In the genomic region with DNA sequence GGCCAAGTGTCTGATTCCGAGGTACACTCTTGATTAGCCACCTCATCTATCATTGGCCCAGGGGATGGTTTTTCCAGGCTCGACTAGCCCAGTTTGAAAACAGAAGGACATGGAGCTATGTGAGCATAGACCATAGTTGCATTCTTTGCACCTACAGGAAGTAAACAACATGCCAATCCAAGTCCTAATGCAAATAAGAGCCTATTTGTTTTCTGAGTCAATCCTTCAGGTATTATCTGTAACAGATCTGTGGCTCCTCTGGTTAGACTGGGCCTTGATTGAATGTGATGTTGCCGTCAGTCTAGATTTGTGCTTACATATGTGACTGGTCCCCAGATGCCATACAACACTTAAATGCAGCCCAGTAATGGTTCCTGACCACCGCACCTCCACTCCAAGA, we compare ENCODE assay signal across 1 cellular context.
TF ChIP-seq lines count a peak whose summit lies in the region.

No MANE protein-coding gene starts in this region.

TF ChIP-seq in HepG2, 621 proteins besides CTCF, POLR2A, EP300 and RAD21 (continued from another document and continues in another):
- TF ChIP-seq, protein P1, sequence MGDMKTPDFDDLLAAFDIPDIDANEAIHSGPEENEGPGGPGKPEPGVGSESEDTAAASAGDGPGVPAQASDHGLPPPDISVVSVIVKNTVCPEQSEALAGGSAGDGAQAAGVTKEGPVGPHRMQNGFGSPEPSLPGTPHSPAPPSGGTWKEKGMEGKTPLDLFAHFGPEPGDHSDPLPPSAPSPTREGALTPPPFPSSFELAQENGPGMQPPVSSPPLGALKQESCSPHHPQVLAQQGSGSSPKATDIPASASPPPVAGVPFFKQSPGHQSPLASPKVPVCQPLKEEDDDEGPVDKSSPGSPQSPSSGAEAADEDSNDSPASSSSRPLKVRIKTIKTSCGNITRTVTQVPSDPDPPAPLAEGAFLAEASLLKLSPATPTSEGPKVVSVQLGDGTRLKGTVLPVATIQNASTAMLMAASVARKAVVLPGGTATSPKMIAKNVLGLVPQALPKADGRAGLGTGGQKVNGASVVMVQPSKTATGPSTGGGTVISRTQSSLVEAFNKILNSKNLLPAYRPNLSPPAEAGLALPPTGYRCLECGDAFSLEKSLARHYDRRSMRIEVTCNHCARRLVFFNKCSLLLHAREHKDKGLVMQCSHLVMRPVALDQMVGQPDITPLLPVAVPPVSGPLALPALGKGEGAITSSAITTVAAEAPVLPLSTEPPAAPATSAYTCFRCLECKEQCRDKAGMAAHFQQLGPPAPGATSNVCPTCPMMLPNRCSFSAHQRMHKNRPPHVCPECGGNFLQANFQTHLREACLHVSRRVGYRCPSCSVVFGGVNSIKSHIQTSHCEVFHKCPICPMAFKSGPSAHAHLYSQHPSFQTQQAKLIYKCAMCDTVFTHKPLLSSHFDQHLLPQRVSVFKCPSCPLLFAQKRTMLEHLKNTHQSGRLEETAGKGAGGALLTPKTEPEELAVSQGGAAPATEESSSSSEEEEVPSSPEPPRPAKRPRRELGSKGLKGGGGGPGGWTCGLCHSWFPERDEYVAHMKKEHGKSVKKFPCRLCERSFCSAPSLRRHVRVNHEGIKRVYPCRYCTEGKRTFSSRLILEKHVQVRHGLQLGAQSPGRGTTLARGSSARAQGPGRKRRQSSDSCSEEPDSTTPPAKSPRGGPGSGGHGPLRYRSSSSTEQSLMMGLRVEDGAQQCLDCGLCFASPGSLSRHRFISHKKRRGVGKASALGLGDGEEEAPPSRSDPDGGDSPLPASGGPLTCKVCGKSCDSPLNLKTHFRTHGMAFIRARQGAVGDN (CRISPR knock-in tag; IDR thresholded peaks at IDR 0.05) = no peak
- TF ChIP-seq, protein P2, sequence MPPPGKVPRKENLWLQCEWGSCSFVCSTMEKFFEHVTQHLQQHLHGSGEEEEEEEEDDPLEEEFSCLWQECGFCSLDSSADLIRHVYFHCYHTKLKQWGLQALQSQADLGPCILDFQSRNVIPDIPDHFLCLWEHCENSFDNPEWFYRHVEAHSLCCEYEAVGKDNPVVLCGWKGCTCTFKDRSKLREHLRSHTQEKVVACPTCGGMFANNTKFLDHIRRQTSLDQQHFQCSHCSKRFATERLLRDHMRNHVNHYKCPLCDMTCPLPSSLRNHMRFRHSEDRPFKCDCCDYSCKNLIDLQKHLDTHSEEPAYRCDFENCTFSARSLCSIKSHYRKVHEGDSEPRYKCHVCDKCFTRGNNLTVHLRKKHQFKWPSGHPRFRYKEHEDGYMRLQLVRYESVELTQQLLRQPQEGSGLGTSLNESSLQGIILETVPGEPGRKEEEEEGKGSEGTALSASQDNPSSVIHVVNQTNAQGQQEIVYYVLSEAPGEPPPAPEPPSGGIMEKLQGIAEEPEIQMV (CRISPR knock-in tag; IDR thresholded peaks at IDR 0.05; ENCODE audit: low read depth) = no peak
- TF ChIP-seq ZNF782 (CRISPR knock-in tag; IDR thresholded peaks at IDR 0.05; ENCODE audit: borderline replicate concordance) (no peak), MXI1 (IDR thresholded peaks at IDR 0.05; ENCODE audit: borderline replicate concordance, low read depth, low read length) (peak; percentile 15; the same call in 1 of the 3 replicates), SALL1 (CRISPR knock-in tag; IDR thresholded peaks at IDR 0.05) (peak; percentile 51; the same call in 1 of the 2 replicates), ZNF614 (CRISPR knock-in tag; IDR thresholded peaks at IDR 0.05; ENCODE audit: borderline replicate concordance) (peak; percentile 90), ZFP37 (CRISPR knock-in tag; IDR thresholded peaks at IDR 0.05; ENCODE audit: borderline replicate concordance) (no peak), KDM6A (CRISPR knock-in tag; IDR thresholded peaks at IDR 0.05; ENCODE audit: low read depth) (peak; percentile 53; the same call in 1 of the 2 replicates), MAFG (CRISPR knock-in tag; IDR thresholded peaks at IDR 0.05) (no peak), GZF1 (CRISPR knock-in tag; IDR thresholded peaks at IDR 0.05) (no peak), SOX5 (CRISPR knock-in tag; IDR thresholded peaks at IDR 0.05; ENCODE audit: borderline replicate concordance) (peak; percentile 91; the same call in 1 of the 2 replicates), FOSL2 (CRISPR knock-in tag; IDR thresholded peaks at IDR 0.05) (peak; percentile 96), ZNF747 (CRISPR knock-in tag; IDR thresholded peaks at IDR 0.05; ENCODE audit: borderline replicate concordance) (no peak), MAF1 (CRISPR knock-in tag; IDR thresholded peaks at IDR 0.05; ENCODE audit: borderline replicate concordance) (no peak), TOPORS (CRISPR knock-in tag; IDR thresholded peaks at IDR 0.05) (no peak), ZNF264 (CRISPR knock-in tag; IDR thresholded peaks at IDR 0.05) (no peak), ZNF446 (CRISPR knock-in tag; IDR thresholded peaks at IDR 0.05) (no peak), SIN3B (IDR thresholded peaks at IDR 0.05; ENCODE audit: low read length) (no peak), ZNF263 (CRISPR knock-in tag; IDR thresholded peaks at IDR 0.05) (no peak; the same call in 1 of the 2 replicates), CBX5 (CRISPR knock-in tag; IDR thresholded peaks at IDR 0.05; ENCODE audit: borderline replicate concordance) (no peak; the same call in 1 of the 2 replicates), ZNF121 (CRISPR knock-in tag; IDR thresholded peaks at IDR 0.05) (no peak), MTF1 (CRISPR knock-in tag; IDR thresholded peaks at IDR 0.05) (no peak), SCMH1 (CRISPR knock-in tag; IDR thresholded peaks at IDR 0.05; ENCODE audit: borderline replicate concordance) (no peak), SMC3 (IDR thresholded peaks at IDR 0.05; ENCODE audit: low read length) (no peak; the same call in 1 of the 2 replicates), CHCHD3 (CRISPR knock-in tag; IDR thresholded peaks at IDR 0.05) (no peak), NR2C2 (CRISPR knock-in tag; IDR thresholded peaks at IDR 0.05; ENCODE audit: borderline replicate concordance) (no peak), ZNF234 (CRISPR knock-in tag; conservative IDR thresholded peaks at IDR 0.05) (no peak)
- TF ChIP-seq, protein P3, sequence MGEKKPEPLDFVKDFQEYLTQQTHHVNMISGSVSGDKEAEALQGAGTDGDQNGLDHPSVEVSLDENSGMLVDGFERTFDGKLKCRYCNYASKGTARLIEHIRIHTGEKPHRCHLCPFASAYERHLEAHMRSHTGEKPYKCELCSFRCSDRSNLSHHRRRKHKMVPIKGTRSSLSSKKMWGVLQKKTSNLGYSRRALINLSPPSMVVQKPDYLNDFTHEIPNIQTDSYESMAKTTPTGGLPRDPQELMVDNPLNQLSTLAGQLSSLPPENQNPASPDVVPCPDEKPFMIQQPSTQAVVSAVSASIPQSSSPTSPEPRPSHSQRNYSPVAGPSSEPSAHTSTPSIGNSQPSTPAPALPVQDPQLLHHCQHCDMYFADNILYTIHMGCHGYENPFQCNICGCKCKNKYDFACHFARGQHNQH (CRISPR knock-in tag; IDR thresholded peaks at IDR 0.05) = peak; percentile 65; the same call in 1 of the 2 replicates
- TF ChIP-seq, protein P4, sequence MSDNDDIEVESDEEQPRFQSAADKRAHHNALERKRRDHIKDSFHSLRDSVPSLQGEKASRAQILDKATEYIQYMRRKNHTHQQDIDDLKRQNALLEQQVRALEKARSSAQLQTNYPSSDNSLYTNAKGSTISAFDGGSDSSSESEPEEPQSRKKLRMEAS (IDR thresholded peaks at IDR 0.05) = no peak
- TF ChIP-seq, protein P5, sequence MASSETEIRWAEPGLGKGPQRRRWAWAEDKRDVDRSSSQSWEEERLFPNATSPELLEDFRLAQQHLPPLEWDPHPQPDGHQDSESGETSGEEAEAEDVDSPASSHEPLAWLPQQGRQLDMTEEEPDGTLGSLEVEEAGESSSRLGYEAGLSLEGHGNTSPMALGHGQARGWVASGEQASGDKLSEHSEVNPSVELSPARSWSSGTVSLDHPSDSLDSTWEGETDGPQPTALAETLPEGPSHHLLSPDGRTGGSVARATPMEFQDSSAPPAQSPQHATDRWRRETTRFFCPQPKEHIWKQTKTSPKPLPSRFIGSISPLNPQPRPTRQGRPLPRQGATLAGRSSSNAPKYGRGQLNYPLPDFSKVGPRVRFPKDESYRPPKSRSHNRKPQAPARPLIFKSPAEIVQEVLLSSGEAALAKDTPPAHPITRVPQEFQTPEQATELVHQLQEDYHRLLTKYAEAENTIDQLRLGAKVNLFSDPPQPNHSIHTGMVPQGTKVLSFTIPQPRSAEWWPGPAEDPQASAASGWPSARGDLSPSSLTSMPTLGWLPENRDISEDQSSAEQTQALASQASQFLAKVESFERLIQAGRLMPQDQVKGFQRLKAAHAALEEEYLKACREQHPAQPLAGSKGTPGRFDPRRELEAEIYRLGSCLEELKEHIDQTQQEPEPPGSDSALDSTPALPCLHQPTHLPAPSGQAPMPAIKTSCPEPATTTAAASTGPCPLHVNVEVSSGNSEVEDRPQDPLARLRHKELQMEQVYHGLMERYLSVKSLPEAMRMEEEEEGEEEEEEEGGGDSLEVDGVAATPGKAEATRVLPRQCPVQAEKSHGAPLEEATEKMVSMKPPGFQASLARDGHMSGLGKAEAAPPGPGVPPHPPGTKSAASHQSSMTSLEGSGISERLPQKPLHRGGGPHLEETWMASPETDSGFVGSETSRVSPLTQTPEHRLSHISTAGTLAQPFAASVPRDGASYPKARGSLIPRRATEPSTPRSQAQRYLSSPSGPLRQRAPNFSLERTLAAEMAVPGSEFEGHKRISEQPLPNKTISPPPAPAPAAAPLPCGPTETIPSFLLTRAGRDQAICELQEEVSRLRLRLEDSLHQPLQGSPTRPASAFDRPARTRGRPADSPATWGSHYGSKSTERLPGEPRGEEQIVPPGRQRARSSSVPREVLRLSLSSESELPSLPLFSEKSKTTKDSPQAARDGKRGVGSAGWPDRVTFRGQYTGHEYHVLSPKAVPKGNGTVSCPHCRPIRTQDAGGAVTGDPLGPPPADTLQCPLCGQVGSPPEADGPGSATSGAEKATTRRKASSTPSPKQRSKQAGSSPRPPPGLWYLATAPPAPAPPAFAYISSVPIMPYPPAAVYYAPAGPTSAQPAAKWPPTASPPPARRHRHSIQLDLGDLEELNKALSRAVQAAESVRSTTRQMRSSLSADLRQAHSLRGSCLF (CRISPR knock-in tag; IDR thresholded peaks at IDR 0.05; ENCODE audit: borderline replicate concordance) = no peak
- TF ChIP-seq, protein P6, sequence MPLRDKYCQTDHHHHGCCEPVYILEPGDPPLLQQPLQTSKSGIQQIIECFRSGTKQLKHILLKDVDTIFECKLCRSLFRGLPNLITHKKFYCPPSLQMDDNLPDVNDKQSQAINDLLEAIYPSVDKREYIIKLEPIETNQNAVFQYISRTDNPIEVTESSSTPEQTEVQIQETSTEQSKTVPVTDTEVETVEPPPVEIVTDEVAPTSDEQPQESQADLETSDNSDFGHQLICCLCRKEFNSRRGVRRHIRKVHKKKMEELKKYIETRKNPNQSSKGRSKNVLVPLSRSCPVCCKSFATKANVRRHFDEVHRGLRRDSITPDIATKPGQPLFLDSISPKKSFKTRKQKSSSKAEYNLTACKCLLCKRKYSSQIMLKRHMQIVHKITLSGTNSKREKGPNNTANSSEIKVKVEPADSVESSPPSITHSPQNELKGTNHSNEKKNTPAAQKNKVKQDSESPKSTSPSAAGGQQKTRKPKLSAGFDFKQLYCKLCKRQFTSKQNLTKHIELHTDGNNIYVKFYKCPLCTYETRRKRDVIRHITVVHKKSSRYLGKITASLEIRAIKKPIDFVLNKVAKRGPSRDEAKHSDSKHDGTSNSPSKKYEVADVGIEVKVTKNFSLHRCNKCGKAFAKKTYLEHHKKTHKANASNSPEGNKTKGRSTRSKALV (CRISPR knock-in tag; IDR thresholded peaks at IDR 0.05) = 0 out of 2 replicates have a peak, but pooled peaks have one; percentile 26
- TF ChIP-seq, protein P7, sequence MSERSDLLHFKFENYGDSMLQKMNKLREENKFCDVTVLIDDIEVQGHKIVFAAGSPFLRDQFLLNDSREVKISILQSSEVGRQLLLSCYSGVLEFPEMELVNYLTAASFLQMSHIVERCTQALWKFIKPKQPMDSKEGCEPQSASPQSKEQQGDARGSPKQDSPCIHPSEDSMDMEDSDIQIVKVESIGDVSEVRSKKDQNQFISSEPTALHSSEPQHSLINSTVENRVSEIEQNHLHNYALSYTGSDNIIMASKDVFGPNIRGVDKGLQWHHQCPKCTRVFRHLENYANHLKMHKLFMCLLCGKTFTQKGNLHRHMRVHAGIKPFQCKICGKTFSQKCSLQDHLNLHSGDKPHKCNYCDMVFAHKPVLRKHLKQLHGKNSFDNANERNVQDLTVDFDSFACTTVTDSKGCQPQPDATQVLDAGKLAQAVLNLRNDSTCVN (CRISPR knock-in tag; IDR thresholded peaks at IDR 0.05; ENCODE audit: borderline replicate concordance) = no peak
- TF ChIP-seq, protein P8, sequence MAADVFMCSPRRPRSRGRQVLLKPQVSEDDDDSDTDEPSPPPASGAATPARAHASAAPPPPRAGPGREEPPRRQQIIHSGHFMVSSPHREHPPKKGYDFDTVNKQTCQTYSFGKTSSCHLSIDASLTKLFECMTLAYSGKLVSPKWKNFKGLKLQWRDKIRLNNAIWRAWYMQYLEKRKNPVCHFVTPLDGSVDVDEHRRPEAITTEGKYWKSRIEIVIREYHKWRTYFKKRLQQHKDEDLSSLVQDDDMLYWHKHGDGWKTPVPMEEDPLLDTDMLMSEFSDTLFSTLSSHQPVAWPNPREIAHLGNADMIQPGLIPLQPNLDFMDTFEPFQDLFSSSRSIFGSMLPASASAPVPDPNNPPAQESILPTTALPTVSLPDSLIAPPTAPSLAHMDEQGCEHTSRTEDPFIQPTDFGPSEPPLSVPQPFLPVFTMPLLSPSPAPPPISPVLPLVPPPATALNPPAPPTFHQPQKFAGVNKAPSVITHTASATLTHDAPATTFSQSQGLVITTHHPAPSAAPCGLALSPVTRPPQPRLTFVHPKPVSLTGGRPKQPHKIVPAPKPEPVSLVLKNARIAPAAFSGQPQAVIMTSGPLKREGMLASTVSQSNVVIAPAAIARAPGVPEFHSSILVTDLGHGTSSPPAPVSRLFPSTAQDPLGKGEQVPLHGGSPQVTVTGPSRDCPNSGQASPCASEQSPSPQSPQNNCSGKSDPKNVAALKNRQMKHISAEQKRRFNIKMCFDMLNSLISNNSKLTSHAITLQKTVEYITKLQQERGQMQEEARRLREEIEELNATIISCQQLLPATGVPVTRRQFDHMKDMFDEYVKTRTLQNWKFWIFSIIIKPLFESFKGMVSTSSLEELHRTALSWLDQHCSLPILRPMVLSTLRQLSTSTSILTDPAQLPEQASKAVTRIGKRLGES (CRISPR knock-in tag; IDR thresholded peaks at IDR 0.05; ENCODE audit: borderline replicate concordance) = no peak
- TF ChIP-seq, protein P9, sequence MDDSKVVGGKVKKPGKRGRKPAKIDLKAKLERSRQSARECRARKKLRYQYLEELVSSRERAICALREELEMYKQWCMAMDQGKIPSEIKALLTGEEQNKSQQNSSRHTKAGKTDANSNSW (CRISPR knock-in tag; IDR thresholded peaks at IDR 0.05; ENCODE audit: borderline replicate concordance) = no peak
- TF ChIP-seq, protein P10, sequence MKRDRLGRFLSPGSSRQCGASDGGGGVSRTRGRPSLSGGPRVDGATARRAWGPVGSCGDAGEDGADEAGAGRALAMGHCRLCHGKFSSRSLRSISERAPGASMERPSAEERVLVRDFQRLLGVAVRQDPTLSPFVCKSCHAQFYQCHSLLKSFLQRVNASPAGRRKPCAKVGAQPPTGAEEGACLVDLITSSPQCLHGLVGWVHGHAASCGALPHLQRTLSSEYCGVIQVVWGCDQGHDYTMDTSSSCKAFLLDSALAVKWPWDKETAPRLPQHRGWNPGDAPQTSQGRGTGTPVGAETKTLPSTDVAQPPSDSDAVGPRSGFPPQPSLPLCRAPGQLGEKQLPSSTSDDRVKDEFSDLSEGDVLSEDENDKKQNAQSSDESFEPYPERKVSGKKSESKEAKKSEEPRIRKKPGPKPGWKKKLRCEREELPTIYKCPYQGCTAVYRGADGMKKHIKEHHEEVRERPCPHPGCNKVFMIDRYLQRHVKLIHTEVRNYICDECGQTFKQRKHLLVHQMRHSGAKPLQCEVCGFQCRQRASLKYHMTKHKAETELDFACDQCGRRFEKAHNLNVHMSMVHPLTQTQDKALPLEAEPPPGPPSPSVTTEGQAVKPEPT (CRISPR knock-in tag; IDR thresholded peaks at IDR 0.05; ENCODE audit: low read depth) = no peak
